6 cellular contexts compared by ENCODE assay signal in the genomic region with DNA sequence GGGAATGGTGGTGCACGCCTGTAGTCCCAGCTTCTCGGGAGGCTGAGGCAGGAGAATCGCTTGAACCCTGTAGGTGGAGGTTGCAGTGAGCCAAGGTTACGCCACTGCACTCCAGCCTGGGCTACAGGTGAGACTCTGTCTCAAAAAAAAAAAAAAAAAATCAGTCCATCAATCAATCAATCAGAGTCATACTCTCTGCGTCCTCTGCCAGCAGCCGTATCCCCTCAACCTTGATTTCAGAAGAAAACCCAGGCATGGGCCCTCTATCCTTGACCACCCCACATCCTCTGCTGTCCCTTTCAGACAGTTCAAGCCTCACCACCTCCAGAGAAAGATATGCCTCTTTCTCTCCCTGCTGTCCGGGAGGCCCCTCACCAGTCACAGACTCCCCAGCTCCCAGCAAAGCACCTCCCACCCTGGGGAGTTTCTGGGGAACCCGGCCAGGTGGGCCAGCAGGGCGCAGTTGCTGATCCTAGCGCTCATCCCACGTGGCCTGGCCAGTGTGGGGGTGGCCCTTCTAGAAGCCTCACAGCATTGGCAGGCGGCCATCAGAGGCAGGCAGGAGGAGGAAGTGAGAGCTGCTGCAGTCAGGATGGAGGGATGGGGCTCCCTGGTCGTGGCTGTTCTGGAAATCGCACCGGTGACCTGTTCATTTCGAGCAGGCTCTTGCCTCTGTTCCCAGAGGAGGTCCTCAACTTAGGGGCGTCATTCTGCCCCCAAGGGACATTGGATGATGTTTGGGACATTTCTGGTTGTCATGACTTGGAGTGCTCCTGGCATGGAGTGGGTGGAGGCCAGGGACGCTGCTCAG. TPM values are rescaled to one million over a fixed set of nuclear protein-coding genes. Genes with fewer than 3 reads are reported as not detected.
DNase-seq lines count a peak whose midpoint lies in the region; TF ChIP-seq lines count a peak whose summit lies in the region.

No MANE protein-coding gene starts in this region.

- H3K36me3 ChIP-seq in neuronal stem cell (replicated peaks in 1 of 2; ENCODE audit: control insufficient read depth in 2 of 2, insufficient read depth in 2 of 2, low read length in 2 of 2): peaks cover 0 to 3% of the 10 kb centered on the region in 2 donors

- H2BK5ac ChIP-seq in neuronal stem cell (ENCODE audit: low read length): no peak overlapping the region

- H2BK12ac ChIP-seq in neuronal stem cell (ENCODE audit: low read length): peak overlapping the region; percentile 22

- peaks cover 0 to 1% (median 0%) of the 10 kb centered on the region in 3 donors for H3K27me3 Mint-ChIP-seq in CD14-positive monocyte (ENCODE audit: low read depth in 3 of 3)
- peaks cover 7% of the 10 kb centered on the region for H3K27me3 Mint-ChIP-seq in brain

- peaks cover 7% of the 10 kb centered on the region for H3K79me1 ChIP-seq in neuronal stem cell (ENCODE audit: low read depth, low read length)

- H3K27ac ChIP-seq in neuronal stem cell (replicated peaks; ENCODE audit: low read length): no peak overlapping the region

- no peak overlapping the region for H2BK120ac ChIP-seq in neuronal stem cell (ENCODE audit: low read depth, low read length)

- H3K23ac ChIP-seq in neuronal stem cell (ENCODE audit: low read depth, low read length, poor library complexity): no peak overlapping the region

- H3K9ac ChIP-seq in neuronal stem cell (ENCODE audit: low read depth, low read length, poor library complexity): peak overlapping the region; percentile 70

- peak overlapping the region; percentile 75 to 87 for H3K4me3 Mint-ChIP-seq in CD14-positive monocyte
- H3K4me3 Mint-ChIP-seq in brain: peak overlapping the region; percentile 23 to 70 (median 43)

- no CpG with 5 or more reads among the region's 18 CpGs for WGBS in neuronal stem cell (ENCODE audit: extremely low coverage in 2 of 2, insufficient read length in 2 of 2, insufficient replicate concordance in 1 of 2), 2 donors

- H3K4me1 Mint-ChIP-seq in CD14-positive monocyte (peaks cover 54% of the 10 kb centered on the region), brain (peaks cover 20% of the 10 kb centered on the region)

- H3K4ac ChIP-seq in neuronal stem cell (ENCODE audit: low read length): peak overlapping the region; percentile 37

- TF ChIP-seq CTCF in CD14-positive monocyte (IDR thresholded peaks at IDR 0.05): no peak
- TF ChIP-seq CTCF in brain (conservative IDR thresholded peaks at IDR 0.05): no peak

- H3K14ac ChIP-seq in neuronal stem cell (ENCODE audit: low read length): no peak overlapping the region

- no peak overlapping the region for H4K91ac ChIP-seq in neuronal stem cell (ENCODE audit: low read depth, low read length, poor library complexity)

- H2BK15ac ChIP-seq in neuronal stem cell (ENCODE audit: low read length): peak overlapping the region; percentile 92

- H2AFZ ChIP-seq in neuronal stem cell (ENCODE audit: low read length): peak overlapping the region; percentile 45

- no peak overlapping the region for H3K18ac ChIP-seq in neuronal stem cell (ENCODE audit: low read length)

- H3K9me3 Mint-ChIP-seq in CD14-positive monocyte (peaks cover 0 to 7% (median 0%) of the 10 kb centered on the region in 7 donors), brain (peaks cover 0 to 5% (median 0%) of the 10 kb centered on the region in 5 experiments)

- H3K4me1 ChIP-seq in neuronal stem cell (ENCODE audit: control insufficient read depth in 2 of 2, insufficient read depth in 1 of 2, low read depth in 1 of 2, low read length in 2 of 2): peaks cover under 1 to 11% of the 10 kb centered on the region in 2 donors

- DNase-seq in CD14-positive monocyte (ENCODE audit: low spot score): peak; percentile 94
- peak; percentile 24 for DNase-seq in KG1 (lab: John Stamatoyannopoulos, UW)
- DNase-seq in neuronal stem cell (ENCODE audit: low spot score): no peak
- DNase-seq in HK-2 (ENCODE audit: unreplicated experiment): no peak
- DNase-seq in activated gamma-delta T cell treated with Interleukin-2 at 50 U/mL for 16 hours: no peak

- intact Hi-C loops in CD14-positive monocyte (cut with micrococcal nuclease): no loop called here

- H3K27ac Mint-ChIP-seq in CD14-positive monocyte: peak overlapping the region; percentile 85 to 96 (median 93)
- H3K27ac Mint-ChIP-seq in brain: peak overlapping the region in 4 of 5 experiments; percentile 40 to 76 (median 58)

- H3K9me3 ChIP-seq in neuronal stem cell (replicated peaks in 1 of 2; ENCODE audit: control insufficient read depth in 2 of 2, insufficient read depth in 1 of 2, low read depth in 1 of 2, low read length in 2 of 2): peaks cover 0 to 1% of the 10 kb centered on the region in 2 donors

- no peaks in the 10 kb centered on the region for H3K27me3 ChIP-seq in neuronal stem cell (ENCODE audit: control insufficient read depth in 3 of 3, insufficient read depth in 3 of 3, low read depth in 1 of 3, low read length in 3 of 3)

- peak overlapping the region; percentile 43 for H4K8ac ChIP-seq in neuronal stem cell (ENCODE audit: low read depth, low read length)

- H3K36me3 Mint-ChIP-seq in CD14-positive monocyte (peaks cover 2 to 4% of the 10 kb centered on the region in 2 donors), brain (peaks cover 2% of the 10 kb centered on the region)

- H3K4me2 ChIP-seq in neuronal stem cell (ENCODE audit: insufficient read depth, low read length, poor library complexity, severe bottlenecking): no peak overlapping the region

- H2AK5ac ChIP-seq in neuronal stem cell (ENCODE audit: low read depth, low read length): peak overlapping the region; percentile 90

- H3K4me3 ChIP-seq in neuronal stem cell (ENCODE audit: low read length in 2 of 2): no peak overlapping the region

RNA-seq across cellular contexts. Expression of a gene that starts 10.2 kb away (rescaled TPM):
- polyA plus RNA-seq in CD14-positive monocyte (under 1 TPM; 0.38 to 0.50 TPM), brain (ENCODE audit: insufficient read depth, low read depth, low replicate concordance) (5.7 TPM)
- polyA plus RNA-seq in neuronal stem cell (2013, experiment 1 of 2): 0.22 TPM
- 0.15 TPM for polyA plus RNA-seq in neuronal stem cell (2013, experiment 2 of 2)

RNA-seq across cellular contexts. Expression of a gene that starts 15.6 kb away (rescaled TPM):
- polyA plus RNA-seq in CD14-positive monocyte: 1 to 10 TPM; 2.9 to 6.3 TPM
- not detected for polyA plus RNA-seq in brain (ENCODE audit: insufficient read depth, low read depth, low replicate concordance)
- polyA plus RNA-seq in neuronal stem cell (2013, experiment 1 of 2): not detected
- polyA plus RNA-seq in neuronal stem cell (2013, experiment 2 of 2): not detected

RNA-seq across cellular contexts. Expression of a gene that starts 17.3 kb away (rescaled TPM):
- polyA plus RNA-seq in CD14-positive monocyte (not detected), brain (ENCODE audit: insufficient read depth, low read depth, low replicate concordance) (23.2 TPM)
- polyA plus RNA-seq in neuronal stem cell (2013, experiment 1 of 2): 10.1 TPM
- polyA plus RNA-seq in neuronal stem cell (2013, experiment 2 of 2): 9.2 TPM

RNA-seq across cellular contexts. Expression of a gene that starts 29.8 kb away (rescaled TPM):
- polyA plus RNA-seq in CD14-positive monocyte (10 to 100 TPM in 1 of 2 donors, 1 to 10 TPM in 1; 8.0 to 11.6 TPM), brain (ENCODE audit: insufficient read depth, low read depth, low replicate concordance) (300 TPM)
- 117 TPM for polyA plus RNA-seq in neuronal stem cell (2013, experiment 1 of 2)
- 115 TPM for polyA plus RNA-seq in neuronal stem cell (2013, experiment 2 of 2)

RNA-seq across cellular contexts. Expression of a gene that starts 30.3 kb away (rescaled TPM):
- polyA plus RNA-seq in CD14-positive monocyte (10 to 100 TPM; 62.1 to 69.0 TPM), brain (ENCODE audit: insufficient read depth, low read depth, low replicate concordance) (124 TPM)
- polyA plus RNA-seq in neuronal stem cell (2013, experiment 1 of 2): 94.6 TPM
- polyA plus RNA-seq in neuronal stem cell (2013, experiment 2 of 2): 92.1 TPM

Comparison
In these comparisons a context has a peak if more than half of its experiments do, and no peak if none do; other contexts are left out.
1. DNase-seq: peak in CD14-positive monocyte (single experiment) and KG1 (single experiment); none in neuronal stem cell (single experiment), HK-2 (single experiment) and activated gamma-delta T cell treated with Interleukin-2 at 50 U/mL for 16 hours (single experiment).
2. RNA of a gene that starts 17.3 kb away (polyA plus RNA-seq): 23.2 TPM in brain (single experiment); not detected in CD14-positive monocyte; every median in the first group is over 10 times any median in the second.